ENCODE assay signal across 28 cellular contexts in the genomic region with DNA sequence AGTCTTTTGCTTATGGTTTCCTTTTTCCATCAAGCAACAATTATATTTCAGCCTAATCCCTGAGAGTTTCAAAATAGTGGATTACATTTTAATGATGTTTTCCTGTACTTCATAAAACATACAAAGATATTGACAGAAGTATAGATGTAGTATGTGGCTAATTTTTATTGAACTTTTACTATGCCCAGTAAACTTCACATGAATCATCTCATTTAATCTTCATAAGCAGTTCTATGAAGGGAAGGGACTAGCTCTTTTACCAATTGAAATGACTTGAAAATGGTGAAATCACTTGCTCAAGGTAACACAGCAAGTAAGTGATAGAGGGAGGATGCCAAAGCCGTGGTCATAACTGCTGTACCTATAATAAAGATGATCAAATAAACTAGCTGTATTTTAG.
"Had no signal": no experiment of that assay in that cellular context is flagged by ENCODE, and none has a peak within 500 bp of the region (broad histone marks: within the 10 kb centered on the region; RNA-seq: fewer than 3 reads in every experiment).

No MANE protein-coding gene starts in this region.

- H3K27me3 Mint-ChIP-seq: activated CD4-positive, alpha-beta memory T cell treated with anti-CD3 and anti-CD28 coated beads for 36 hours; brain had no signal

- H3K27ac Mint-ChIP-seq: activated CD4-positive, alpha-beta memory T cell treated with anti-CD3 and anti-CD28 coated beads for 36 hours; activated naive CD4-positive, alpha-beta T cell treated with anti-CD3 and anti-CD28 coated beads for 36 hours; activated naive CD4-positive, alpha-beta T cell treated with anti-CD3 and anti-CD28 coated beads, Interleukin-2, amount 50 U/mL, for 72 hours; activated T-helper 1 cell treated with anti-CD3 and anti-CD28 coated beads, Interleukin-12 subunit alpha, Interleukin-12 subunit beta, Interleukin-2, Interleukin-4 antibody, amounts not matched to agents 30 ng/mL and 10 ng/mL and 1 ng/mL, durations not matched to agents 14 hours and 24 hours and 36 hours; brain; T-helper 1 cell treated with Interleukin-12 subunit alpha and Interleukin-12 subunit beta and Interleukin-4 antibody, amounts not matched to agents 30 μg/mL and 1 μg/mL, for 36 hours; T-helper 2 cell treated with Interferon-gamma antibody and Interleukin-4, amounts not matched to agents 5 μg/mL and 100 μg/mL, for 36 hours; WTC11 had no signal

- H3K4me3 Mint-ChIP-seq: activated CD4-positive, alpha-beta memory T cell treated with anti-CD3 and anti-CD28 coated beads for 36 hours; activated naive CD4-positive, alpha-beta T cell treated with anti-CD3 and anti-CD28 coated beads for 36 hours; activated T-cell treated with anti-CD3 and anti-CD28 coated beads, Interleukin-2, amount 50 U/mL, for 4 hours; activated T-helper 1 cell treated with anti-CD3 and anti-CD28 coated beads, Interleukin-12 subunit alpha, Interleukin-12 subunit beta, Interleukin-2, Interleukin-4 antibody, amounts not matched to agents 30 ng/mL and 10 ng/mL and 1 ng/mL, durations not matched to agents 14 hours and 24 hours and 36 hours; brain; T-helper 1 cell treated with Interleukin-12 subunit alpha and Interleukin-12 subunit beta and Interleukin-4 antibody, amounts not matched to agents 30 μg/mL and 1 μg/mL, for 36 hours; T-helper 2 cell treated with Interferon-gamma antibody and Interleukin-4, amounts not matched to agents 5 μg/mL and 100 μg/mL, for 36 hours; WTC11 had no signal

- DNase-seq: activated CD4-positive, alpha-beta memory T cell treated with anti-CD3 and anti-CD28 coated beads for 36 hours; activated CD4-positive, alpha-beta T cell treated with anti-CD3 and anti-CD28 coated beads for 4 hours; activated CD4-positive, alpha-beta T cell treated with anti-CD3 and anti-CD28 coated beads, Interleukin-2, amount 50 U/mL, for 1 hour; activated CD8-positive, alpha-beta memory T cell treated with anti-CD3 and anti-CD28 coated beads, Interleukin-2, amount 50 U/mL, for 4 hours; activated gamma-delta T cell treated with Interleukin-2 at 50 U/mL for 16 hours; activated naive CD4-positive, alpha-beta T cell treated with anti-CD3 and anti-CD28 coated beads for 36 hours; activated T-cell treated with anti-CD3 and anti-CD28 coated beads for 4 hours; activated T-cell treated with anti-CD3 and anti-CD28 coated beads, Interleukin-2, amount 50 U/mL, for 4 hours; adrenal gland; caudate nucleus; cerebellar nuclear complex; MM.1S; MV-4-11; NCI-H1092; NCI-H1436 treated with DMSO at 0.1 percent for 48 hours; NCI-H1694 treated with DMSO at 0.1 percent for 48 hours; NCI-H2029; NCI-H524 treated with DMSO at 0.1 percent for 48 hours; Right ventricle myocardium superior had no signal

- ATAC-seq: activated CD4-positive, CD25-positive, alpha-beta regulatory T cell treated with anti-CD3 and anti-CD28 coated beads, Interleukin-2, amount 50 U/mL, for 24 hours; activated naive CD4-positive, alpha-beta T cell treated with anti-CD3 and anti-CD28 coated beads, Interleukin-2, amount 50 U/mL, for 72 hours; activated T-cell treated with anti-CD3 and anti-CD28 coated beads, Interleukin-2, amount 50 U/mL, for 4 hours; WTC11 had no signal

- H3K9ac ChIP-seq: KMS-11 had no signal

- H3K4me2 ChIP-seq: KMS-11 had no signal

- H3K36me3 Mint-ChIP-seq: activated naive CD4-positive, alpha-beta T cell treated with anti-CD3 and anti-CD28 coated beads, Interleukin-2, amount 50 U/mL, for 72 hours; WTC11 had no signal

- H3K9me3 Mint-ChIP-seq: activated CD4-positive, alpha-beta memory T cell treated with anti-CD3 and anti-CD28 coated beads for 36 hours; activated naive CD4-positive, alpha-beta T cell treated with anti-CD3 and anti-CD28 coated beads for 36 hours; activated naive CD4-positive, alpha-beta T cell treated with anti-CD3 and anti-CD28 coated beads, Interleukin-2, amount 50 U/mL, for 72 hours; activated T-cell treated with anti-CD3 and anti-CD28 coated beads, Interleukin-2, amount 50 U/mL, for 4 hours; activated T-helper 1 cell treated with anti-CD3 and anti-CD28 coated beads, Interleukin-12 subunit alpha, Interleukin-12 subunit beta, Interleukin-2, Interleukin-4 antibody, amounts not matched to agents 30 ng/mL and 10 ng/mL and 1 ng/mL, durations not matched to agents 14 hours and 24 hours and 36 hours; brain; T-helper 1 cell treated with Interleukin-12 subunit alpha and Interleukin-12 subunit beta and Interleukin-4 antibody, amounts not matched to agents 30 μg/mL and 1 μg/mL, for 36 hours; T-helper 2 cell treated with Interferon-gamma antibody and Interleukin-4, amounts not matched to agents 5 μg/mL and 100 μg/mL, for 36 hours; WTC11 had no signal

- H3K27ac ChIP-seq: adrenal gland, KMS-11 had no signal

- H3K27me3 ChIP-seq: adrenal gland had no signal

- H3K9me3 ChIP-seq: adrenal gland had no signal

- H3K36me3 ChIP-seq: adrenal gland had no signal

- H3K4me3 ChIP-seq: adrenal gland, SK-N-MC had no signal
